Comparison of ENCODE assay signal across 9 cellular contexts in the genomic region with DNA sequence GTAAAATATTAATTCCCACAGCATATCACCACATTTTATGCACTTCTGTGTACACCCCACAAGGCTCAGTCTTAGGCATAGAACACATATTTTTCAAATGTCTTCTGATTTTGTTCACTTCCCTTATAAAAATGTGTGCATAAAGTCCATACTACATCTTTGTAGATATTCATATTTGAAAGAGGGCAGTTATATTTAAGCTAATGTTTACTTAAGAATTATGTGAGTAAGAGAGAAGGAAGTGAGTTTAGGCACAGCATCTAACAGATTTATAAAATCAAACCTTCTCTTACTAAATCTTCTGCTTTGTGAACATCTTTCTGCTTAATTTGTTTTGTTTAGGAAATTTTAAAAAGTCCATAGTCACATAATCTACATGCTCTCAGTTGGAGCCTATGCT.
"Had no signal": no experiment of that assay in that cellular context is flagged by ENCODE, and none has a peak within 500 bp of the region (broad histone marks: within the 10 kb centered on the region; RNA-seq: fewer than 3 reads in every experiment).

No MANE protein-coding gene starts in this region.

- H3K27ac ChIP-seq: GM23248 had no signal

- H3K4me1 ChIP-seq: HAP-1 had no signal

- H2AFZ ChIP-seq: GM23248 had no signal

- H3K36me3 ChIP-seq: HAP-1 had no signal

- H3K9ac ChIP-seq: GM23248 had no signal

- H3K4me3 Mint-ChIP-seq: HFFc6 had no signal

- ATAC-seq: HCT116, K562 had no signal

- DNase-seq: GM23248, GOT3, H7, HFFc6, IMR-90, KG1 had no signal

- H3K27ac Mint-ChIP-seq: HFFc6 had no signal

- H3K4me3 ChIP-seq: GM23248, HAP-1, K562 had no signal

- H3K9me3 ChIP-seq: HAP-1 had no signal
